ENCODE assay signal across 10 cellular contexts in genomic region chr9:21294904-21295538, GRCh38.
DNase-seq lines count a peak whose midpoint lies in the region; ATAC-seq lines count a peak whose summit lies in the region.
"Had no signal": no experiment of that assay in that cellular context is flagged by ENCODE, and none has a peak within 500 bp of the region (broad histone marks: within the 10 kb centered on the region; RNA-seq: fewer than 3 reads in every experiment).

No MANE protein-coding gene starts in this region.

- H3K27ac ChIP-seq in epithelial cell of prostate, result peak overlapping the region; percentile 61
- no peak overlapping the region for H3K27ac ChIP-seq in caudate nucleus (ENCODE audit: low read depth, low read length)
- H3K27ac ChIP-seq: parathyroid adenoma had no signal

- DNase-seq in epithelial cell of prostate (ENCODE audit: low read depth, low spot score) (no peak), caudate nucleus (lab: John Stamatoyannopoulos, UW) (no peak), SHP77 (lab: John Stamatoyannopoulos, UW) (no peak)
- DNase-seq in activated CD4-positive, CD25-positive, alpha-beta regulatory T cell (lab: John Stamatoyannopoulos, UW), result no peak
- DNase-seq in stimulated activated CD4-positive, alpha-beta T cell treated with anti-CD3 and anti-CD28 coated beads, Interleukin-12 subunit alpha, Interleukin-12 subunit beta, amount 100 ng/mL, for 4 hours, result no peak
- DNase-seq: NCI-H526 treated with DMSO at 0.1 percent for 48 hours had no signal

- ATAC-seq in GM18868 (IDR thresholded peaks at IDR 0.05; ENCODE audit: unreplicated experiment), result peak; percentile 87
- ATAC-seq in HG02571 (IDR thresholded peaks at IDR 0.05; ENCODE audit: unreplicated experiment), result peak; percentile 85
- peak; percentile 73 for ATAC-seq in HG03460 (IDR thresholded peaks at IDR 0.05; ENCODE audit: unreplicated experiment)
